Comparison of ENCODE assay signal across 11 cellular contexts in the genomic region with DNA sequence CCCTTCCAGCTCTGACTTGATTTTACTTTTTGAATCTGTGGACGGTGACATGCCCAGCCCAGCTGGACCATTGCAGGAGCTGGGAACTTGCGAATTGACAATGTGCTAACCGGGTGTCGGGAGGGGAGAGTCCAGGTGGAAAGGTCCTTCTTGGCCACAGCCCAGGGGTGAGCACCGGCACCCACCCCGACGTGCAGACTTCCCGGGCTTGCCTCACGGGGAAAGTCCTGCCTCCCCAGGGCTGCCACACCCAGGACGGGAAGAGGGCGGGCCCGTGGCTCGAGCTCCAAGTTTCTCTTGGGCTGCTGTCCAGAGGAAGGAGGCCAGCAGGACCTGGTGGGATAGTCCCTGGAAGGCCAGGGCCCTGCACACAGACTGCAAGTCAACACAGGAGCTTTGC. TPM values are rescaled to one million over a fixed set of nuclear protein-coding genes. Genes with fewer than 3 reads are reported as not detected.
DNase-seq lines count a peak whose midpoint lies in the region; ATAC-seq, FAIRE-seq and TF ChIP-seq lines count a peak whose summit lies in the region.
"Had no signal": no experiment of that assay in that cellular context is flagged by ENCODE, and none has a peak within 500 bp of the region (broad histone marks: within the 10 kb centered on the region; RNA-seq: fewer than 3 reads in every experiment).

No MANE protein-coding gene starts in this region.

- POLR2A ChIA-PET in A549 (lab: Yijun Ruan, JAX) = interaction anchor here (0.5 to 1.1 kb wide), 2 partner anchors 42 to 86 kb away, joined by 3 read pairs; a partner anchor contains a TSS

- no peak for FAIRE-seq in A549 (lab: Jason Lieb, UNC)

- WGBS in A549 (ENCODE audit: missing lambda C conversion rate) = 21% methylated on average over 13 of the region's 13 CpGs

- TF ChIP-seq CTCF in A549 (IDR thresholded peaks at IDR 0.05) = no peak
- TF ChIP-seq CTCF in fibroblast of pulmonary artery (IDR thresholded peaks at IDR 0.05; ENCODE audit: low read length, missing control alignments) = no peak
- no peak for TF ChIP-seq CTCF in omental fat pad (IDR thresholded peaks at IDR 0.05)

- TF ChIP-seq RAD21 in A549 (conservative IDR thresholded peaks at IDR 0.05 in 1 of 2, IDR thresholded peaks at IDR 0.05 in 1 of 2) = no peak

- no peak for TF ChIP-seq POLR2A in A549 (IDR thresholded peaks at IDR 0.05; ENCODE audit: low read length)

- H3K4me1 ChIP-seq in A549 = peaks cover 15% of the 10 kb centered on the region

- H3K27ac ChIP-seq in A549 = peak overlapping the region; percentile 67 to 70

- H3K4me2 ChIP-seq in A549 = peak overlapping the region; percentile 87

- peak in 1 of 2 experiments; percentile 51 for DNase-seq in A549 (ENCODE audit: low read depth in 1 of 2, low spot score in 1 of 2)
- DNase-seq in NCI-H460 (ENCODE audit: extremely low read depth, low read depth) = peak; percentile 26
- DNase-seq in fibroblast of pulmonary artery (ENCODE audit: low read depth) = peak; percentile 47
- DNase-seq in omental fat pad (ENCODE audit: low spot score) = no peak
- DNase-seq in medulla oblongata (ENCODE audit: extremely low spot score) = no peak
- no peak for DNase-seq in NCI-H2107 treated with DMSO at 0.1 percent for 48 hours (lab: John Stamatoyannopoulos, UW; ENCODE audit: unreplicated experiment)
- DNase-seq in NCI-H146 treated with DMSO at 0.1 percent for 48 hours (lab: John Stamatoyannopoulos, UW; ENCODE audit: unreplicated experiment) = no peak
- DNase-seq: ACHN; activated CD8-positive, alpha-beta memory T cell treated with anti-CD3 and anti-CD28 coated beads, Interleukin-2, amount 50 U/mL, for 48 hours had no signal

- no peak for TF ChIP-seq EP300 in A549 (IDR thresholded peaks at IDR 0.05)

- ATAC-seq in A549 (peak; percentile 30 to 70; a peak in 5 of 6 replicates), omental fat pad (ENCODE audit: low FRiP score) (peak; percentile 87), GM19397 (IDR thresholded peaks at IDR 0.05; ENCODE audit: unreplicated experiment) (no peak)

- no peaks in the 10 kb centered on the region for H3K9me3 ChIP-seq in A549

- CTCF ChIA-PET in A549 (lab: Yijun Ruan, JAX) = interaction anchor here (1.3 to 7.9 kb wide), 4 partner anchors 9 to 86 kb away, joined by 4 to 60 read pairs (median 12); a partner anchor contains a TSS

- H3K4me3 ChIP-seq in A549 = peak overlapping the region; percentile 27; the same call in 1 of the 3 replicates
- peak overlapping the region; percentile 12 for H3K4me3 ChIP-seq in fibroblast of pulmonary artery (replicated peaks; ENCODE audit: low read depth, low read length)

TF ChIP-seq in A549, 52 proteins besides CTCF, POLR2A, EP300 and RAD21:
- TF ChIP-seq, protein P1, sequence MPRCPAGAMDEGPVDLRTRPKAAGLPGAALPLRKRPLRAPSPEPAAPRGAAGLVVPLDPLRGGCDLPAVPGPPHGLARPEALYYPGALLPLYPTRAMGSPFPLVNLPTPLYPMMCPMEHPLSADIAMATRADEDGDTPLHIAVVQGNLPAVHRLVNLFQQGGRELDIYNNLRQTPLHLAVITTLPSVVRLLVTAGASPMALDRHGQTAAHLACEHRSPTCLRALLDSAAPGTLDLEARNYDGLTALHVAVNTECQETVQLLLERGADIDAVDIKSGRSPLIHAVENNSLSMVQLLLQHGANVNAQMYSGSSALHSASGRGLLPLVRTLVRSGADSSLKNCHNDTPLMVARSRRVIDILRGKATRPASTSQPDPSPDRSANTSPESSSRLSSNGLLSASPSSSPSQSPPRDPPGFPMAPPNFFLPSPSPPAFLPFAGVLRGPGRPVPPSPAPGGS (IDR thresholded peaks at IDR 0.05) = no peak
- TF ChIP-seq, protein P2, sequence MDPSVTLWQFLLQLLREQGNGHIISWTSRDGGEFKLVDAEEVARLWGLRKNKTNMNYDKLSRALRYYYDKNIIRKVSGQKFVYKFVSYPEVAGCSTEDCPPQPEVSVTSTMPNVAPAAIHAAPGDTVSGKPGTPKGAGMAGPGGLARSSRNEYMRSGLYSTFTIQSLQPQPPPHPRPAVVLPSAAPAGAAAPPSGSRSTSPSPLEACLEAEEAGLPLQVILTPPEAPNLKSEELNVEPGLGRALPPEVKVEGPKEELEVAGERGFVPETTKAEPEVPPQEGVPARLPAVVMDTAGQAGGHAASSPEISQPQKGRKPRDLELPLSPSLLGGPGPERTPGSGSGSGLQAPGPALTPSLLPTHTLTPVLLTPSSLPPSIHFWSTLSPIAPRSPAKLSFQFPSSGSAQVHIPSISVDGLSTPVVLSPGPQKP (IDR thresholded peaks at IDR 0.05; ENCODE audit: low read depth, low read length) = no peak
- TF ChIP-seq, protein P3, sequence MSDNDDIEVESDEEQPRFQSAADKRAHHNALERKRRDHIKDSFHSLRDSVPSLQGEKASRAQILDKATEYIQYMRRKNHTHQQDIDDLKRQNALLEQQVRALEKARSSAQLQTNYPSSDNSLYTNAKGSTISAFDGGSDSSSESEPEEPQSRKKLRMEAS (IDR thresholded peaks at IDR 0.05) = 0 out of 2 replicates have a peak, but pooled peaks have one; percentile 29
TF ChIP-seq in A549: peak in this region for 1.

RNA-seq across cellular contexts. Expression of a gene that starts 17.7 kb away (rescaled TPM):
- 0.11 and 0.18 TPM in 2 replicates for polyA plus RNA-seq in A549 (2011; rRNA removed)
- 0.12 and 0.18 TPM in 2 replicates for polyA plus RNA-seq in A549 (2012; cell fraction: cytosol; rRNA removed)
- 0.66 and 0.71 TPM in 2 replicates for polyA plus RNA-seq in A549 (2012; cell fraction: nucleus; rRNA removed)
- polyA plus RNA-seq in A549 (2017; fragmentation: RNase III; extraction: RNeasy Plus Mini Kit Qiagen cat#74134 plus additional on column Dnase treatment) = 0.08 to 0.26 TPM (median 0.17 TPM) in 3 replicates
- 0.15 and 0.17 TPM in 2 replicates for polyA minus RNA-seq in A549 (2011; rRNA and poly(A)+ RNA removed)
- total RNA-seq in NCI-H460 (2014; rRNA removed; shearing (Covaris generic)) = 0.46 and 0.62 TPM in 2 replicates
- 2.3 and 6.8 TPM in 2 replicates for polyA plus RNA-seq in NCI-H460 (2014; cell fraction: nucleus; rRNA removed)
- total RNA-seq in omental fat pad = under 1 TPM in 2 of 4 donors, not detected in 2; 0.37 to 0.63 TPM
- total RNA-seq: T-helper 2 cell treated with Interferon-gamma antibody and Interleukin-4, amounts not matched to agents 100 ng/mL and 5 ng/mL, for 36 hours had no signal

RNA-seq across cellular contexts. Expression of a gene that starts 32.6 kb away (rescaled TPM):
- polyA plus RNA-seq in A549 (2011; rRNA removed) = 14.1 and 14.5 TPM in 2 replicates
- 25.4 and 26.4 TPM in 2 replicates for polyA plus RNA-seq in A549 (2012; cell fraction: cytosol; rRNA removed)
- 118 and 137 TPM in 2 replicates for polyA plus RNA-seq in A549 (2012; cell fraction: nucleus; rRNA removed)
- 24.0 to 26.2 TPM (median 24.7 TPM) in 3 replicates for polyA plus RNA-seq in A549 (2017; fragmentation: RNase III; extraction: RNeasy Plus Mini Kit Qiagen cat#74134 plus additional on column Dnase treatment)
- 9.2 and 12.4 TPM in 2 replicates for polyA minus RNA-seq in A549 (2011; rRNA and poly(A)+ RNA removed)
- 7.5 and 10.2 TPM in 2 replicates for total RNA-seq in NCI-H460 (2014; rRNA removed; shearing (Covaris generic))
- polyA plus RNA-seq in NCI-H460 (2014; cell fraction: nucleus; rRNA removed) = 68.4 and 69.1 TPM in 2 replicates
- total RNA-seq in omental fat pad = 10 to 100 TPM; 16.2 to 32.2 (median 28.0) TPM

RNA-seq across cellular contexts. Expression of a gene that starts 32.7 kb away (rescaled TPM):
- polyA plus RNA-seq in A549 (2011; rRNA removed) = 8.3 and 9.5 TPM in 2 replicates
- 13.7 and 22.6 TPM in 2 replicates for polyA plus RNA-seq in A549 (2012; cell fraction: cytosol; rRNA removed)
- 75.4 and 89.8 TPM in 2 replicates for polyA plus RNA-seq in A549 (2012; cell fraction: nucleus; rRNA removed)
- polyA plus RNA-seq in A549 (2017; fragmentation: RNase III; extraction: RNeasy Plus Mini Kit Qiagen cat#74134 plus additional on column Dnase treatment) = 9.1 to 13.7 TPM (median 13.1 TPM) in 3 replicates
- polyA minus RNA-seq in A549 (2011; rRNA and poly(A)+ RNA removed) = 6.9 and 12.4 TPM in 2 replicates
- 5.9 and 7.6 TPM in 2 replicates for total RNA-seq in NCI-H460 (2014; rRNA removed; shearing (Covaris generic))
- 22.8 and 44.2 TPM in 2 replicates for polyA plus RNA-seq in NCI-H460 (2014; cell fraction: nucleus; rRNA removed)
- 10 to 100 TPM in 3 of 4 donors, 1 to 10 TPM in 1; 9.1 to 18.9 (median 11.3) TPM for total RNA-seq in omental fat pad

RNA-seq across cellular contexts. Expression of a gene that starts 40.6 kb away (rescaled TPM):
- polyA plus RNA-seq in A549 (2011; rRNA removed) (181 and 201 TPM in 2 replicates), A549 (2017; fragmentation: RNase III; extraction: RNeasy Plus Mini Kit Qiagen cat#74134 plus additional on column Dnase treatment) (180 to 196 TPM (median 189 TPM) in 3 replicates)
- 517 and 750 TPM in 2 replicates for polyA plus RNA-seq in A549 (2012; cell fraction: cytosol; rRNA removed)
- 1,131 and 1,135 TPM in 2 replicates for polyA plus RNA-seq in A549 (2012; cell fraction: nucleus; rRNA removed)
- 107 and 110 TPM in 2 replicates for polyA minus RNA-seq in A549 (2011; rRNA and poly(A)+ RNA removed)
- 86.7 and 96.7 TPM in 2 replicates for total RNA-seq in NCI-H460 (2014; rRNA removed; shearing (Covaris generic))
- polyA plus RNA-seq in NCI-H460 (2014; cell fraction: nucleus; rRNA removed) = 129 and 134 TPM in 2 replicates
- total RNA-seq in omental fat pad = 100 to 1,000 TPM in 2 of 4 donors, 10 to 100 TPM in 2; 49.0 to 218 (median 112) TPM

Comparison
In these comparisons a context has a peak if more than half of its experiments do, and no peak if none do; other contexts are left out.
1. DNase-seq: peak in NCI-H460 (single experiment) and fibroblast of pulmonary artery (single experiment); none in omental fat pad (single experiment), medulla oblongata (single experiment), NCI-H2107 treated with DMSO at 0.1 percent for 48 hours (single experiment) and NCI-H146 treated with DMSO at 0.1 percent for 48 hours (single experiment).